In genomic region chr20:37042986-37043972, GRCh38 we compare ENCODE assay signal across 8 cellular contexts. TPM values are rescaled to one million over a fixed set of nuclear protein-coding genes. Genes with fewer than 3 reads are reported as not detected.
DNase-seq lines count a peak whose midpoint lies in the region; ATAC-seq and TF ChIP-seq lines count a peak whose summit lies in the region.

No MANE protein-coding gene starts in this region.

- no peaks in the 10 kb centered on the region for H3K27me3 Mint-ChIP-seq in chondrocyte (ENCODE audit: low read depth)

- TF ChIP-seq CTCF in Loucy (conservative IDR thresholded peaks at IDR 0.05; ENCODE audit: low read length) (no peak), lower lobe of right lung (IDR thresholded peaks at IDR 0.05) (no peak), chondrocyte (IDR thresholded peaks at IDR 0.05) (no peak), uterus (IDR thresholded peaks at IDR 0.05) (no peak)

- H4K20me1 ChIP-seq in Loucy (ENCODE audit: insufficient read depth, low read length, poor library complexity, severe bottlenecking): no peaks in the 10 kb centered on the region

- no peak overlapping the region for H3K9ac ChIP-seq in Loucy (ENCODE audit: low read depth, low read length, poor library complexity, severe bottlenecking)

- intact Hi-C loops in lower lobe of right lung (cut with DNase I): no loop called here
- intact Hi-C loops in uterus (cut with DNase I; ENCODE audit: low total_unique reads): no loop called here

- H3K9me3 ChIP-seq in Loucy (ENCODE audit: insufficient read depth, low read depth, low read length): peaks cover 6% of the 10 kb centered on the region; the same call in 1 of the 2 replicates
- H3K9me3 ChIP-seq in lower lobe of right lung: no peaks in the 10 kb centered on the region
- no peaks in the 10 kb centered on the region for H3K9me3 ChIP-seq in uterus

- no peak overlapping the region for H3K27ac Mint-ChIP-seq in chondrocyte (ENCODE audit: unreplicated experiment)

- peak overlapping the region; percentile 18 for H3K4me2 ChIP-seq in Loucy (ENCODE audit: low read depth, low read length, poor library complexity, severe bottlenecking)

- H3K4me1 Mint-ChIP-seq in chondrocyte (ENCODE audit: low read depth): peaks cover 2% of the 10 kb centered on the region

- H3K9me2 ChIP-seq in Loucy (replicated peaks; ENCODE audit: low read depth, low read length): no peaks in the 10 kb centered on the region

- ATAC-seq in GM18517 (IDR thresholded peaks at IDR 0.05; ENCODE audit: unreplicated experiment): peak; percentile 71
- peak; percentile 46 for ATAC-seq in GM21825 (IDR thresholded peaks at IDR 0.05; ENCODE audit: unreplicated experiment)
- ATAC-seq in lower lobe of right lung: peak; percentile 42 to 52

- peak overlapping the region; percentile 39 for H3K27ac ChIP-seq in lower lobe of right lung
- no peak overlapping the region for H3K27ac ChIP-seq in uterus

- H3K4me3 ChIP-seq in Loucy (ENCODE audit: low read length, poor library complexity, severe bottlenecking): no peak overlapping the region
- H3K4me3 ChIP-seq in lower lobe of right lung: peak overlapping the region; percentile 28
- no peak overlapping the region for H3K4me3 ChIP-seq in uterus

- H3K4me3 Mint-ChIP-seq in chondrocyte (ENCODE audit: unreplicated experiment): no peak overlapping the region

- peaks cover 83% of the 10 kb centered on the region for H3K36me3 ChIP-seq in Loucy (ENCODE audit: insufficient read depth, low read length)
- peaks cover 42% of the 10 kb centered on the region for H3K36me3 ChIP-seq in lower lobe of right lung
- no peaks in the 10 kb centered on the region for H3K36me3 ChIP-seq in uterus

- TF ChIP-seq POLR2A in uterus (IDR thresholded peaks at IDR 0.05): no peak

- peaks cover 15% of the 10 kb centered on the region for H3K4me1 ChIP-seq in Loucy (ENCODE audit: insufficient read depth, low read length, poor library complexity, severe bottlenecking)
- no peaks in the 10 kb centered on the region for H3K4me1 ChIP-seq in lower lobe of right lung
- no peaks in the 10 kb centered on the region for H3K4me1 ChIP-seq in uterus

- no peaks in the 10 kb centered on the region for H3K79me2 ChIP-seq in Loucy (ENCODE audit: insufficient read depth, low read length)

- H2AFZ ChIP-seq in Loucy (ENCODE audit: low read length): no peak overlapping the region

- no peak for DNase-seq in lower lobe of right lung
- no peak for DNase-seq in chondrocyte (ENCODE audit: low spot score)
- DNase-seq in NCI-H2029 treated with DMSO at 0.1 percent for 48 hours (lab: John Stamatoyannopoulos, UW): no peak
- no peak for DNase-seq in uterus
- no peak for DNase-seq in NCI-H2196 treated with DMSO at 0.1 percent for 48 hours (lab: John Stamatoyannopoulos, UW; ENCODE audit: unreplicated experiment)

- H3K36me3 Mint-ChIP-seq in chondrocyte (ENCODE audit: low read depth): peaks cover 22% of the 10 kb centered on the region

- H3F3A ChIP-seq in Loucy (ENCODE audit: low read depth): peaks cover 8% of the 10 kb centered on the region

- no peaks in the 10 kb centered on the region for H3K27me3 ChIP-seq in Loucy (ENCODE audit: insufficient read depth, low read length, poor library complexity, severe bottlenecking)
- H3K27me3 ChIP-seq in lower lobe of right lung (ENCODE audit: low read depth): no peaks in the 10 kb centered on the region
- no peaks in the 10 kb centered on the region for H3K27me3 ChIP-seq in uterus

- peaks cover 2% of the 10 kb centered on the region for H3K9me3 Mint-ChIP-seq in chondrocyte (ENCODE audit: low read depth)

RNA-seq across cellular contexts. Expression of gene RBL1, which starts 52.5 kb away (rescaled TPM):
- 7.6 TPM for total RNA-seq in lower lobe of right lung
- 4.5 to 7.5 TPM (median 5.0 TPM) in 3 replicates for total RNA-seq in chondrocyte
- 10 to 100 TPM in 3 of 4 donors, under 1 TPM in 1; 0.51 to 28.1 (median 12.0) TPM for total RNA-seq in uterus
